In genomic region chr5:40202852-40203440, GRCh38 we compare ENCODE assay signal across 19 cellular contexts.
DNase-seq lines count a peak whose midpoint lies in the region; ATAC-seq, FAIRE-seq and TF ChIP-seq lines count a peak whose summit lies in the region.
"Had no signal": no experiment of that assay in that cellular context is flagged by ENCODE, and none has a peak within 500 bp of the region (broad histone marks: within the 10 kb centered on the region; RNA-seq: fewer than 3 reads in every experiment).

No MANE protein-coding gene starts in this region.

- H3K27me3 ChIP-seq in CD4-positive, CD25-positive, alpha-beta regulatory T cell (ENCODE audit: control insufficient read depth, insufficient read depth, low read length): no peaks in the 10 kb centered on the region
- H3K27me3 ChIP-seq in endothelial cell of umbilical vein (ENCODE audit: control insufficient read depth in 2 of 2, insufficient read depth in 2 of 2, low read length in 2 of 2): no peaks in the 10 kb centered on the region
- H3K27me3 ChIP-seq in pancreas: no peaks in the 10 kb centered on the region
- no peaks in the 10 kb centered on the region for H3K27me3 ChIP-seq in H7 (ENCODE audit: control insufficient read depth, insufficient read depth, low read length)
- H3K27me3 ChIP-seq: MG63 had no signal

- no peak for DNase-seq in CD4-positive, CD25-positive, alpha-beta regulatory T cell
- no peak for DNase-seq in RCC 7860 (ENCODE audit: low spot score)
- peak; percentile 94 for DNase-seq in endothelial cell of umbilical vein (ENCODE audit: low read depth, low spot score)
- no peak for DNase-seq in pancreas
- DNase-seq in stimulated activated CD4-positive, alpha-beta T cell treated with anti-CD3 and anti-CD28 coated beads, Interleukin-4, amount 100 ng/mL, for 4 hours: no peak
- DNase-seq in activated CD4-positive, alpha-beta T cell treated with anti-CD3 and anti-CD28 coated beads, Interleukin-2, amount 50 U/mL, for 48 hours: no peak
- no peak for DNase-seq in H7
- DNase-seq: Caco-2; CD4-positive, alpha-beta T cell; Kasumi-1; MG63; NCI-H1048; NCI-H2081 treated with DMSO at 0.1 percent for 48 hours; NCI-H446 treated with DMSO at 0.1 percent for 48 hours; NK-92 treated with Interleukin-12 subunit alpha and Interleukin-12 subunit beta, amount 100 ng/mL, for 24 hours; SHP77 treated with DMSO at 0.1 percent for 48 hours had no signal

- no peaks in the 10 kb centered on the region for H3K9me1 ChIP-seq in endothelial cell of umbilical vein (replicated peaks; ENCODE audit: control insufficient read depth, extremely low read depth, insufficient read depth, low read length)

- no peaks in the 10 kb centered on the region for H4K20me1 ChIP-seq in endothelial cell of umbilical vein (replicated peaks; ENCODE audit: control insufficient read depth, extremely low read depth, insufficient read depth, low read length)

- dilution Hi-C loops in endothelial cell of umbilical vein (cut with MboI; ENCODE audit: extremely low pct_ligation_motif_present, low sequenced_read_pairs): no loop called here

- H3K36me3 ChIP-seq in CD4-positive, CD25-positive, alpha-beta regulatory T cell (ENCODE audit: control insufficient read depth, insufficient read depth, low read length): no peaks in the 10 kb centered on the region
- H3K36me3 ChIP-seq in endothelial cell of umbilical vein (ENCODE audit: control insufficient read depth in 2 of 2, extremely low read depth in 1 of 2, insufficient read depth in 2 of 2, low read length in 2 of 2) (no peaks in the 10 kb centered on the region), pancreas (no peaks in the 10 kb centered on the region), H7 (replicated peaks; ENCODE audit: control insufficient read depth, insufficient read depth, low read length) (no peaks in the 10 kb centered on the region)
- H3K36me3 ChIP-seq: HAP-1, MG63 had no signal

- TF ChIP-seq POLR2A in endothelial cell of umbilical vein (IDR thresholded peaks at IDR 0.05; ENCODE audit: low read depth, low read length): peak; percentile 62

- H3K4me3 ChIP-seq in CD4-positive, CD25-positive, alpha-beta regulatory T cell (ENCODE audit: low read depth, low read length): peak overlapping the region; percentile 1
- no peak overlapping the region for H3K4me3 ChIP-seq in endothelial cell of umbilical vein (replicated peaks in 1 of 3; ENCODE audit: insufficient read depth in 1 of 3, low read depth in 1 of 3, low read length in 3 of 3)
- H3K4me3 ChIP-seq in pancreas: no peak overlapping the region
- no peak overlapping the region for H3K4me3 ChIP-seq in H7 (ENCODE audit: insufficient read depth, low read depth, low read length)
- H3K4me3 ChIP-seq: HAP-1, MG63 had no signal

- peak overlapping the region; percentile 52 for H3K4me2 ChIP-seq in endothelial cell of umbilical vein (ENCODE audit: insufficient read depth, low read length)

- H3K27ac ChIP-seq in CD4-positive, CD25-positive, alpha-beta regulatory T cell (ENCODE audit: insufficient read depth, low read length, poor library complexity, severe bottlenecking): no peak overlapping the region
- H3K27ac ChIP-seq in endothelial cell of umbilical vein (ENCODE audit: insufficient read depth, low read depth, low read length): peak overlapping the region; percentile 76
- peak overlapping the region in 2 of 4 donors; percentile 40 to 45 for H3K27ac ChIP-seq in pancreas

- H3K4me3 Mint-ChIP-seq in CD4-positive, CD25-positive, alpha-beta regulatory T cell: no peak overlapping the region
- H3K4me3 Mint-ChIP-seq: CD4-positive, alpha-beta T cell had no signal

- no peak overlapping the region for H3K27ac Mint-ChIP-seq in CD4-positive, CD25-positive, alpha-beta regulatory T cell
- H3K27ac Mint-ChIP-seq: CD4-positive, alpha-beta T cell had no signal

- POLR2A ChIA-PET in endothelial cell of umbilical vein (lab: Charles Lee): interaction anchor here (0.6 to 1.3 kb wide), 2 partner anchors 479 to 531 kb away, joined by 3 to 4 read pairs; no protein-coding TSS in a partner anchor

- intact Hi-C loops in endothelial cell of umbilical vein (cut with micrococcal nuclease) (loop anchor here (1.0 to 2.0 kb wide), 5 partner anchors 30 to 476 kb away; partner anchors contain the start of gene PTGER4), pancreas (cut with DNase I) (no loop called here)

- H2AFZ ChIP-seq in endothelial cell of umbilical vein (ENCODE audit: low read depth, low read length): no peak overlapping the region

- no peaks in the 10 kb centered on the region for H3K27me3 Mint-ChIP-seq in CD4-positive, CD25-positive, alpha-beta regulatory T cell
- H3K27me3 Mint-ChIP-seq: CD4-positive, alpha-beta T cell had no signal

- no peaks in the 10 kb centered on the region for H3K9me3 ChIP-seq in CD4-positive, CD25-positive, alpha-beta regulatory T cell (ENCODE audit: control insufficient read depth in 2 of 2, low read length in 2 of 2)
- H3K9me3 ChIP-seq in endothelial cell of umbilical vein (replicated peaks; ENCODE audit: control insufficient read depth, insufficient read depth, low read length) (no peaks in the 10 kb centered on the region), pancreas (no peaks in the 10 kb centered on the region)
- H3K9me3 ChIP-seq: Caco-2, HAP-1, MG63 had no signal

- H3K4me1 Mint-ChIP-seq in CD4-positive, CD25-positive, alpha-beta regulatory T cell: peaks cover 5 to 25% (median 14%) of the 10 kb centered on the region in 4 donors

- FAIRE-seq in RCC 7860 (lab: Jason Lieb, UNC): peak; percentile 52
- no peak for FAIRE-seq in endothelial cell of umbilical vein (lab: Jason Lieb, UNC)
- FAIRE-seq in pancreas (lab: Jason Lieb, UNC): peak; percentile 5
- FAIRE-seq: G401.6 had no signal

- no peak for ATAC-seq in CD4-positive, CD25-positive, alpha-beta regulatory T cell (ENCODE audit: low read depth in 2 of 2)
- peak; percentile 81 to 92 (median 87) for ATAC-seq in pancreas
- ATAC-seq: SK-N-SH treated with all-trans-retinoic acid at 6 μM for 48 hours had no signal

- BruUV-seq in endothelial cell of umbilical vein (replicated peaks; lab: Mats Ljungman, UMichigan): no TSS peak

- no peaks in the 10 kb centered on the region for H3K36me3 Mint-ChIP-seq in CD4-positive, CD25-positive, alpha-beta regulatory T cell

- H3K4me1 ChIP-seq in CD4-positive, CD25-positive, alpha-beta regulatory T cell (ENCODE audit: control insufficient read depth, insufficient read depth, low read length, poor library complexity, severe bottlenecking): peaks cover 17% of the 10 kb centered on the region
- H3K4me1 ChIP-seq in endothelial cell of umbilical vein (ENCODE audit: control insufficient read depth, extremely low read depth, insufficient read depth, low read length): peaks cover 44% of the 10 kb centered on the region
- H3K4me1 ChIP-seq in pancreas: peaks cover 7 to 16% (median 8%) of the 10 kb centered on the region in 3 donors
- H3K4me1 ChIP-seq: Caco-2, HAP-1 had no signal

- no peaks in the 10 kb centered on the region for H3K79me2 ChIP-seq in endothelial cell of umbilical vein (ENCODE audit: control insufficient read depth, insufficient read depth, low read length)

- TF ChIP-seq CTCF in endothelial cell of umbilical vein (IDR thresholded peaks at IDR 0.05; ENCODE audit: extremely low read depth in 1 of 2, insufficient read depth in 1 of 2, low read depth in 1 of 2, low read length in 2 of 2) (no peak), pancreas (IDR thresholded peaks at IDR 0.05) (no peak)

- CTCF ChIA-PET in endothelial cell of umbilical vein (lab: Charles Lee): interaction anchor here (1.2 to 2.5 kb wide), 7 partner anchors 10 to 477 kb away, joined by 3 to 9 read pairs (median 6); partner anchors contain the start of gene PTGER4

- peak overlapping the region; percentile 72 for H3K9ac ChIP-seq in endothelial cell of umbilical vein (replicated peaks; ENCODE audit: extremely low read depth, insufficient read depth, low read length)

- H3K9me3 Mint-ChIP-seq in CD4-positive, CD25-positive, alpha-beta regulatory T cell: no peaks in the 10 kb centered on the region
- H3K9me3 Mint-ChIP-seq: CD4-positive, alpha-beta T cell had no signal

TF ChIP-seq in endothelial cell of umbilical vein, 7 proteins besides CTCF, POLR2A, EP300 and RAD21:
- TF ChIP-seq JUN (IDR thresholded peaks at IDR 0.05; ENCODE audit: borderline replicate concordance, insufficient read depth, insufficient read length, low read depth) (peak; percentile 89), FOS (IDR thresholded peaks at IDR 0.05; ENCODE audit: borderline replicate concordance, insufficient read depth, low read length) (peak; percentile 80), EZH2 (IDR thresholded peaks at IDR 0.05; ENCODE audit: borderline replicate concordance, low read depth, low read length, severe bottlenecking) (no peak), MAX (IDR thresholded peaks at IDR 0.05; ENCODE audit: insufficient read depth, insufficient read length) (no peak), GATA2 (IDR thresholded peaks at IDR 0.05; ENCODE audit: insufficient read depth, insufficient read length, low read depth, low read length) (peak; percentile 85), POLR2AphosphoS5 (IDR thresholded peaks at IDR 0.05; ENCODE audit: insufficient read depth, low read depth, low read length) (no peak), MYC (IDR thresholded peaks at IDR 0.05; ENCODE audit: low read depth, low read length) (no peak)

Comparison
In these comparisons a context has a peak if more than half of its experiments do, and no peak if none do; other contexts are left out.
1. ATAC-seq: peak in pancreas (4 of 4); none in CD4-positive, CD25-positive, alpha-beta regulatory T cell (0 of 2).